Comparison of ENCODE assay signal across 28 cellular contexts in the genomic region with DNA sequence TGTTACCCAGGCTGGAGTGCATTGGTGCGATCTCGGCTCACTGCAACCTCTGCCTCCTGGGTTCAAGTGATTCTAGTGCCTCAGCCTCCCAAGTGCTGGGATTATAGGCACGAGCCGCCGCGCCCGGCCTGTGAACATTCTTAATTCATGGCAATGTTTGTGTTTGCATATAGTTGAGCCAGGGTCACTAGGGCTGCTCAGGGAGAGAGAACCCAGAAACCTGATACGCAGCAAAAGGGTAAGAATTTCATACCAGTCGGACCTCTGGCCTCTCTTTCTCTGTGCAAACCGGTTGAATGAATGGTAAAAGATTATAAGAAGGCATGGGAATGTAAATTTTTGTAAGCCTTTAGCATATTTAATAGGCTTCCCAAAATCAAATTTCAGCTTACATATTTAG. TPM values are rescaled to one million over a fixed set of nuclear protein-coding genes. Genes with fewer than 3 reads are reported as not detected.
"Had no signal": no experiment of that assay in that cellular context is flagged by ENCODE, and none has a peak within 500 bp of the region (broad histone marks: within the 10 kb centered on the region; RNA-seq: fewer than 3 reads in every experiment).

No MANE protein-coding gene starts in this region.

- DNase-seq: activated CD4-positive, alpha-beta memory T cell treated with anti-CD3 and anti-CD28 coated beads for 36 hours; activated CD4-positive, alpha-beta T cell treated with anti-CD3 and anti-CD28 coated beads for 36 hours; activated CD4-positive, alpha-beta T cell treated with anti-CD3 and anti-CD28 coated beads, Interleukin-2, amount 10 ng/mL, durations not matched to agents 24 days and 14 days; activated CD4-positive, CD25-positive, alpha-beta regulatory T cell; activated CD4-positive, CD25-positive, alpha-beta regulatory T cell treated with anti-CD3 and anti-CD28 coated beads, Interleukin-2, amount 50 U/mL, for 72 hours; activated CD8-positive, alpha-beta memory T cell treated with anti-CD3 and anti-CD28 coated beads, Interleukin-2, amount 10 ng/mL, durations not matched to agents 7 days and 5 days; activated CD8-positive, alpha-beta memory T cell treated with anti-CD3 and anti-CD28 coated beads, Interleukin-2, amount 50 U/mL, for 4 hours; activated CD8-positive, alpha-beta T cell treated with anti-CD3 and anti-CD28 coated beads, Interleukin-2, amount 10 ng/mL, durations not matched to agents 7 days and 5 days; activated effector memory CD4-positive, alpha-beta T cell treated with anti-CD3 and anti-CD28 coated beads, Interleukin-2, amount 50 U/mL, for 16 hours; activated naive CD4-positive, alpha-beta T cell treated with anti-CD3 and anti-CD28 coated beads for 36 hours; activated naive CD8-positive, alpha-beta T cell treated with anti-CD3 and anti-CD28 coated beads for 36 hours; activated naive CD8-positive, alpha-beta T cell treated with anti-CD3 and anti-CD28 coated beads, Interleukin-2, amount 50 U/mL, for 24 hours; activated T-cell treated with anti-CD3 and anti-CD28 coated beads, Interleukin-2, amount 50 U/mL, for 1 hour; activated T-cell treated with anti-CD3 and anti-CD28 coated beads, Interleukin-2, amount 50 U/mL, for 48 hours; adrenal gland; amygdala; aorta; body of pancreas; caudate nucleus; effector CD8-positive, alpha-beta T cell; esophagus squamous epithelium; foreskin melanocyte; T-helper 1 cell; T-helper 17 cell; T1000 had no signal

- H3K27me3 ChIP-seq: adrenal gland, body of pancreas, gastroesophageal sphincter had no signal

- H3K36me3 ChIP-seq: adrenal gland, esophagus squamous epithelium, gastroesophageal sphincter had no signal

- H3K4me1 ChIP-seq: adrenal gland, esophagus squamous epithelium, gastroesophageal sphincter had no signal

- H3K4me3 ChIP-seq: adrenal gland, body of pancreas, esophagus squamous epithelium, gastroesophageal sphincter had no signal

- H3K9me3 ChIP-seq: adrenal gland, body of pancreas, esophagus squamous epithelium, gastroesophageal sphincter had no signal

- ATAC-seq: activated CD4-positive, alpha-beta T cell treated with anti-CD3 and anti-CD28 coated beads for 36 hours; activated CD8-positive, alpha-beta memory T cell treated with anti-CD3 and anti-CD28 coated beads, Interleukin-2, amount 10 ng/mL, durations not matched to agents 7 days and 5 days; activated CD8-positive, alpha-beta T cell treated with anti-CD3 and anti-CD28 coated beads, Interleukin-2, amount 10 ng/mL, durations not matched to agents 7 days and 5 days; activated naive CD8-positive, alpha-beta T cell treated with anti-CD3 and anti-CD28 coated beads, Interleukin-2, amount 50 U/mL, for 24 hours; body of pancreas; gastroesophageal sphincter; T-helper 17 cell had no signal

- H3K27ac ChIP-seq: adrenal gland, body of pancreas, epithelial cell of prostate, esophagus squamous epithelium, gastroesophageal sphincter had no signal

RNA-seq across cellular contexts. Expression of gene TMEM98, which starts 6.9 kb away (rescaled TPM):
- total RNA-seq: activated CD8-positive, alpha-beta memory T cell treated with anti-CD3 and anti-CD28 coated beads for 36 hours; activated CD8-positive, alpha-beta T cell treated with anti-CD3 and anti-CD28 coated beads, Interleukin-2, amount 10 ng/mL, durations not matched to agents 7 days and 5 days; activated naive CD4-positive, alpha-beta T cell treated with anti-CD3 and anti-CD28 coated beads for 36 hours; activated naive CD8-positive, alpha-beta T cell treated with anti-CD3 and anti-CD28 coated beads for 36 hours; T-helper 17 cell had no signal
